Comparison of ENCODE assay signal across 15 cellular contexts in genomic region chr19:4748185-4748584, GRCh38. TPM values are rescaled to one million over a fixed set of nuclear protein-coding genes. Genes with fewer than 3 reads are reported as not detected.
DNase-seq lines count a peak whose midpoint lies in the region; ATAC-seq and TF ChIP-seq lines count a peak whose summit lies in the region.
"Had no signal": no experiment of that assay in that cellular context is flagged by ENCODE, and none has a peak within 500 bp of the region (broad histone marks: within the 10 kb centered on the region; RNA-seq: fewer than 3 reads in every experiment).

No MANE protein-coding gene starts in this region.

- H2BK12ac ChIP-seq in neuronal stem cell (ENCODE audit: low read length), result no peak overlapping the region

- DNase-seq in SK-N-SH (no peak), WTC11 (ENCODE audit: low spot score) (no peak), neuronal stem cell (ENCODE audit: low spot score) (no peak), aorta (no peak), psoas muscle (no peak)
- DNase-seq: AML-193; Calu3; CD8-positive, alpha-beta T cell; DND-41; HCEC 1CT; KG1 had no signal

- peaks cover 3% of the 10 kb centered on the region for H3K4me1 Mint-ChIP-seq in WTC11

- no peak overlapping the region for H4K91ac ChIP-seq in neuronal stem cell (ENCODE audit: low read depth, low read length, poor library complexity)

- H3K36me3 Mint-ChIP-seq in WTC11, result no peaks in the 10 kb centered on the region
- H3K36me3 Mint-ChIP-seq: CD8-positive, alpha-beta T cell had no signal

- peaks cover 6% of the 10 kb centered on the region; the same call in 1 of the 2 replicates for H3K27me3 Mint-ChIP-seq in WTC11 (ENCODE audit: low read depth)

- H3K9ac ChIP-seq in SK-N-SH (no peak overlapping the region), neuronal stem cell (ENCODE audit: low read depth, low read length, poor library complexity) (no peak overlapping the region)

- CTCF ChIA-PET in SK-N-SH (lab: Yijun Ruan, JAX) (interaction anchor here (0.8 to 2.6 kb wide), 2 partner anchors 17 to 43 kb away, joined by 3 to 11 read pairs; partner anchors contain the start of gene FEM1A), WTC11 (lab: Charles Lee) (interaction anchor here (3.5 kb wide), 1 partner anchor 43 kb away, joined by 15 read pairs; the partner anchor contains the start of gene FEM1A)

- H3K9me3 ChIP-seq in SK-N-SH (no peaks in the 10 kb centered on the region), neuronal stem cell (replicated peaks in 1 of 2; ENCODE audit: control insufficient read depth in 2 of 2, insufficient read depth in 1 of 2, low read depth in 1 of 2, low read length in 2 of 2) (no peaks in the 10 kb centered on the region), aorta (ENCODE audit: control insufficient read depth, low read length) (peaks cover 2% of the 10 kb centered on the region), psoas muscle (no peaks in the 10 kb centered on the region)
- H3K9me3 ChIP-seq: A549 had no signal

- peak overlapping the region; percentile 8 for H3K14ac ChIP-seq in neuronal stem cell (ENCODE audit: low read length)

- H3K4me3 ChIP-seq in SK-N-SH (ENCODE audit: low read depth in 2 of 2, low read length in 1 of 2), result no peak overlapping the region
- peak overlapping the region in 1 of 2 donors; percentile 46 for H3K4me3 ChIP-seq in neuronal stem cell (ENCODE audit: low read length in 2 of 2)
- H3K4me3 ChIP-seq in aorta (ENCODE audit: low read length in 2 of 2), result no peak overlapping the region
- H3K4me3 ChIP-seq in psoas muscle, result no peak overlapping the region
- H3K4me3 ChIP-seq: A549 had no signal

- H3K23ac ChIP-seq in neuronal stem cell (ENCODE audit: low read depth, low read length, poor library complexity), result no peak overlapping the region

- H2BK5ac ChIP-seq in neuronal stem cell (ENCODE audit: low read length), result no peak overlapping the region

- ATAC-seq in SK-N-SH treated with all-trans-retinoic acid at 6 μM for 48 hours (no peak), WTC11 (peak; percentile 61), HG02610 (IDR thresholded peaks at IDR 0.05; ENCODE audit: unreplicated experiment) (no peak), aorta (ENCODE audit: low FRiP score) (no peak), psoas muscle (no peak)
- ATAC-seq: A549; CD8-positive, alpha-beta T cell had no signal

- peak overlapping the region; percentile 14 for H2BK15ac ChIP-seq in neuronal stem cell (ENCODE audit: low read length)

- H3K27ac ChIP-seq in SK-N-SH (ENCODE audit: low read depth in 2 of 2, low read length in 1 of 2), result no peak overlapping the region
- no peak overlapping the region for H3K27ac ChIP-seq in neuronal stem cell (replicated peaks; ENCODE audit: low read length)
- H3K27ac ChIP-seq in aorta (ENCODE audit: low read depth in 1 of 2, low read length in 2 of 2), result no peak overlapping the region
- H3K27ac ChIP-seq in psoas muscle, result no peak overlapping the region
- H3K27ac ChIP-seq: 22Rv1, A549 had no signal

- TF ChIP-seq EP300 in SK-N-SH (IDR thresholded peaks at IDR 0.05; ENCODE audit: borderline replicate concordance in 1 of 2, low read depth in 1 of 2, low read length in 1 of 2), result no peak

- no peaks in the 10 kb centered on the region for H3K79me1 ChIP-seq in neuronal stem cell (ENCODE audit: low read depth, low read length)

- H4K8ac ChIP-seq in neuronal stem cell (ENCODE audit: low read depth, low read length), result no peak overlapping the region

- no peaks in the 10 kb centered on the region for H3K27me3 ChIP-seq in SK-N-SH (ENCODE audit: insufficient read depth)
- H3K27me3 ChIP-seq in neuronal stem cell (ENCODE audit: control insufficient read depth in 3 of 3, insufficient read depth in 3 of 3, low read depth in 1 of 3, low read length in 3 of 3), result peaks cover 0 to 16% (median 0%) of the 10 kb centered on the region in 3 experiments
- H3K27me3 ChIP-seq in aorta (ENCODE audit: control insufficient read depth in 1 of 2, insufficient read depth in 2 of 2, low read length in 1 of 2), result no peaks in the 10 kb centered on the region
- H3K27me3 ChIP-seq in psoas muscle (ENCODE audit: insufficient read depth in 3 of 3, low read length in 2 of 3), result peaks cover 0 to 12% (median 2%) of the 10 kb centered on the region in 3 donors

- POLR2A ChIA-PET in SK-N-SH (lab: Yijun Ruan, JAX), result no interaction called here
- POLR2A ChIA-PET in WTC11 (lab: Charles Lee), result no interaction called here

- peaks cover 13% of the 10 kb centered on the region for H3F3A ChIP-seq in SK-N-SH (replicated peaks; ENCODE audit: insufficient read depth)

- peak overlapping the region; percentile 81 for H2AK5ac ChIP-seq in neuronal stem cell (ENCODE audit: low read depth, low read length)

- peaks cover 5 to 12% of the 10 kb centered on the region in 2 experiments; a peak in 2 of 4 replicates for H3K4me1 ChIP-seq in SK-N-SH (ENCODE audit: control insufficient read depth in 1 of 2, insufficient read depth in 2 of 2, low read depth in 1 of 2, low read length in 1 of 2)
- H3K4me1 ChIP-seq in neuronal stem cell (ENCODE audit: control insufficient read depth in 2 of 2, insufficient read depth in 1 of 2, low read depth in 1 of 2, low read length in 2 of 2), result peaks cover 7 to 15% of the 10 kb centered on the region in 2 donors
- no peaks in the 10 kb centered on the region for H3K4me1 ChIP-seq in aorta (ENCODE audit: control insufficient read depth in 1 of 2, insufficient read depth in 2 of 2, low read length in 2 of 2)
- peaks cover 15% of the 10 kb centered on the region for H3K4me1 ChIP-seq in psoas muscle

- H3K4ac ChIP-seq in neuronal stem cell (ENCODE audit: low read length), result no peak overlapping the region

- H3K27ac Mint-ChIP-seq in WTC11, result no peak overlapping the region
- H3K27ac Mint-ChIP-seq: CD8-positive, alpha-beta T cell had no signal

- intact Hi-C loops in aorta (cut with DNase I), result no loop called here
- intact Hi-C loops in psoas muscle (cut with DNase I), result no loop called here

- no peaks in the 10 kb centered on the region for H3K79me2 ChIP-seq in SK-N-SH (ENCODE audit: insufficient read depth)

- H3K36me3 ChIP-seq in SK-N-SH (replicated peaks in 1 of 2; ENCODE audit: control insufficient read depth in 1 of 2, insufficient read depth in 2 of 2, low read length in 1 of 2) (no peaks in the 10 kb centered on the region), neuronal stem cell (replicated peaks in 1 of 2; ENCODE audit: control insufficient read depth in 2 of 2, insufficient read depth in 2 of 2, low read length in 2 of 2) (no peaks in the 10 kb centered on the region), aorta (ENCODE audit: control insufficient read depth in 1 of 2, insufficient read depth in 2 of 2, low read length in 1 of 2) (no peaks in the 10 kb centered on the region), psoas muscle (ENCODE audit: insufficient read depth in 1 of 2, low read depth in 1 of 2) (no peaks in the 10 kb centered on the region)

- no peak overlapping the region for H3K4me3 Mint-ChIP-seq in WTC11
- H3K4me3 Mint-ChIP-seq: CD8-positive, alpha-beta T cell had no signal

- no peak for TF ChIP-seq CTCF in SK-N-SH (IDR thresholded peaks at IDR 0.05)
- TF ChIP-seq CTCF in WTC11 (IDR thresholded peaks at IDR 0.05), result no peak
- no peak for TF ChIP-seq CTCF in psoas muscle (IDR thresholded peaks at IDR 0.05)

- H4K20me1 ChIP-seq in SK-N-SH (ENCODE audit: insufficient read depth), result no peaks in the 10 kb centered on the region

- H3K9me2 ChIP-seq in SK-N-SH, result no peaks in the 10 kb centered on the region

- H3K4me2 ChIP-seq in SK-N-SH, result no peak overlapping the region
- H3K4me2 ChIP-seq in neuronal stem cell (ENCODE audit: insufficient read depth, low read length, poor library complexity, severe bottlenecking), result no peak overlapping the region
- H3K4me2 ChIP-seq: A549 had no signal

- no peak overlapping the region for H2AFZ ChIP-seq in SK-N-SH (ENCODE audit: low read depth)
- no peak overlapping the region for H2AFZ ChIP-seq in neuronal stem cell (ENCODE audit: low read length)

- 60% methylated on average over 11 of the region's 11 CpGs for WGBS in SK-N-SH (ENCODE audit: low lambda C conversion rate)
- no CpG with 5 or more reads among the region's 11 CpGs for WGBS in neuronal stem cell (ENCODE audit: extremely low coverage in 2 of 2, insufficient read length in 2 of 2, insufficient replicate concordance in 1 of 2), 2 donors
- WGBS in aorta, 2 donors, result 33 to 35% methylated on average over 11 of the region's 11 CpGs
- WGBS in psoas muscle, 3 donors, result 37 to 40% (median 37%) methylated on average over 11 of the region's 11 CpGs

- peak overlapping the region; percentile 71 for H3K18ac ChIP-seq in neuronal stem cell (ENCODE audit: low read length)

- H2BK120ac ChIP-seq in neuronal stem cell (ENCODE audit: low read depth, low read length), result no peak overlapping the region

- TF ChIP-seq RAD21 in SK-N-SH (IDR thresholded peaks at IDR 0.05; ENCODE audit: low read length), result no peak

- no peaks in the 10 kb centered on the region for H3K9me3 Mint-ChIP-seq in WTC11
- H3K9me3 Mint-ChIP-seq: CD8-positive, alpha-beta T cell had no signal

TF ChIP-seq in SK-N-SH treated with all-trans-retinoic acid at 6 μM for 48 hours, 23 proteins besides CTCF, POLR2A, EP300 and RAD21:
- TF ChIP-seq ZNF70 (CRISPR knock-in tag; IDR thresholded peaks at IDR 0.05) (peak; percentile 70; the same call in 1 of the 2 replicates), ESRRG (CRISPR knock-in tag; IDR thresholded peaks at IDR 0.05) (no peak)

TF ChIP-seq in SK-N-SH, 30 proteins besides CTCF, POLR2A, EP300 and RAD21 (continues in another document):
- TF ChIP-seq TCF12 (IDR thresholded peaks at IDR 0.05), result no peak
- no peak for TF ChIP-seq JUND (IDR thresholded peaks at IDR 0.05)

TF ChIP-seq in WTC11, 78 proteins besides CTCF, POLR2A, EP300 and RAD21 (continues in another document):
- TF ChIP-seq RELA (CRISPR knock-in tag; IDR thresholded peaks at IDR 0.05; ENCODE audit: borderline replicate concordance) (no peak), KAT7 (CRISPR knock-in tag; IDR thresholded peaks at IDR 0.05; ENCODE audit: borderline replicate concordance) (no peak), MYBL2 (CRISPR knock-in tag; IDR thresholded peaks at IDR 0.05) (no peak)

RNA-seq across cellular contexts. Expression of gene DPP9, which starts 24.5 kb away (rescaled TPM):
- polyA plus RNA-seq in SK-N-SH (2012; rRNA removed) (10.5 and 17.1 TPM in 2 replicates), aorta (10 to 100 TPM; 16.4 to 33.8 TPM), psoas muscle (100 to 1,000 TPM in 2 of 3 donors, 10 to 100 TPM in 1; 64.6 to 138 (median 108) TPM)
- polyA plus RNA-seq in SK-N-SH (2012; cell fraction: cytosol; rRNA removed), result 9.7 and 13.3 TPM in 2 replicates
- 30.9 and 49.1 TPM in 2 replicates for polyA plus RNA-seq in SK-N-SH (2012; cell fraction: nucleus; rRNA removed)
- total RNA-seq in WTC11 (2021) (36.0 to 52.9 TPM (median 38.3 TPM) in 3 replicates), aorta (10 to 100 TPM; 46.1 to 56.4 TPM), psoas muscle (10 to 100 TPM; 55.9 to 97.4 (median 78.6) TPM)
- 12.1 TPM for polyA plus RNA-seq in neuronal stem cell (2013, experiment 1 of 2)
- 12.4 TPM for polyA plus RNA-seq in neuronal stem cell (2013, experiment 2 of 2)

RNA-seq across cellular contexts. Expression of gene FEM1A, which starts 43.3 kb away (rescaled TPM):
- 4.8 and 5.0 TPM in 2 replicates for polyA plus RNA-seq in SK-N-SH (2012; rRNA removed)
- 2.8 and 4.0 TPM in 2 replicates for polyA plus RNA-seq in SK-N-SH (2012; cell fraction: cytosol; rRNA removed)
- polyA plus RNA-seq in SK-N-SH (2012; cell fraction: nucleus; rRNA removed), result 3.5 and 3.7 TPM in 2 replicates
- 15.7 to 16.1 TPM (median 15.8 TPM) in 3 replicates for total RNA-seq in WTC11 (2021)
- polyA plus RNA-seq in neuronal stem cell (2013, experiment 1 of 2), result 5.5 TPM
- polyA plus RNA-seq in neuronal stem cell (2013, experiment 2 of 2), result 5.6 TPM
- total RNA-seq in aorta, result 1 to 10 TPM; 6.9 to 9.0 TPM
- polyA plus RNA-seq in aorta, result 1 to 10 TPM; 2.6 to 3.1 TPM
- 100 to 1,000 TPM; 135 to 210 (median 149) TPM for total RNA-seq in psoas muscle
- polyA plus RNA-seq in psoas muscle, result 100 to 1,000 TPM in 1 of 3 donors, 10 to 100 TPM in 2; 63.2 to 214 (median 96.3) TPM
